Comparison of ENCODE assay signal across 18 cellular contexts in genomic region chr5:93954421-93955069, GRCh38.
"Had no signal": no experiment of that assay in that cellular context is flagged by ENCODE, and none has a peak within 500 bp of the region (broad histone marks: within the 10 kb centered on the region; RNA-seq: fewer than 3 reads in every experiment).

No MANE protein-coding gene starts in this region.

- H3K4me1 Mint-ChIP-seq: stimulated activated naive B cell treated with anti-CD40 and anti-IgM and Interleukin-4, amounts not matched to agents 10 μg/mL and 1 μg/mL and 100 μg/mL, for 72 hours; stimulated activated naive CD8-positive, alpha-beta T cell treated with anti-CD3 and anti-CD28 coated beads, Interleukin-15, amount 100 ng/mL, for 72 hours had no signal

- FAIRE-seq: frontal cortex had no signal

- H3K27me3 Mint-ChIP-seq: naive thymus-derived CD4-positive, alpha-beta T cell; stimulated activated naive B cell treated with anti-CD40 and anti-IgM and Interleukin-4, amounts not matched to agents 10 μg/mL and 1 μg/mL and 100 μg/mL, for 72 hours; stimulated activated naive CD8-positive, alpha-beta T cell treated with anti-CD3 and anti-CD28 coated beads, Interleukin-15, amount 100 ng/mL, for 72 hours had no signal

- H3K27me3 ChIP-seq: heart left ventricle, spleen, testis, tibial nerve had no signal

- H3K9me3 ChIP-seq: heart left ventricle, testis, tibial nerve had no signal

- H3K4me3 ChIP-seq: coronary artery, heart left ventricle, lung, spleen, testis, tibial nerve had no signal

- H3K4me1 ChIP-seq: heart left ventricle, spleen, testis, tibial nerve had no signal

- H3K27ac ChIP-seq: coronary artery, heart left ventricle, spleen, testis, tibial nerve had no signal

- H3K4me3 Mint-ChIP-seq: naive thymus-derived CD4-positive, alpha-beta T cell; stimulated activated naive B cell treated with anti-CD40 and anti-IgM and Interleukin-4, amounts not matched to agents 10 μg/mL and 1 μg/mL and 100 μg/mL, for 72 hours; stimulated activated naive CD8-positive, alpha-beta T cell treated with anti-CD3 and anti-CD28 coated beads, Interleukin-15, amount 100 ng/mL, for 72 hours had no signal

- H3K27ac Mint-ChIP-seq: naive thymus-derived CD4-positive, alpha-beta T cell; stimulated activated naive B cell treated with anti-CD40 and anti-IgM and Interleukin-4, amounts not matched to agents 10 μg/mL and 1 μg/mL and 100 μg/mL, for 72 hours had no signal

- DNase-seq: central memory CD4-positive, alpha-beta T cell; effector CD4-positive, alpha-beta T cell; heart left ventricle; hypothalamus; left colon; left ventricle myocardium superior; naive thymus-derived CD4-positive, alpha-beta T cell; occipital lobe; spleen; stimulated activated CD4-positive, alpha-beta T cell treated with anti-CD3 and anti-CD28 coated beads, Interleukin-2, amount 100 ng/mL, for 24 hours; stimulated activated CD4-positive, alpha-beta T cell treated with anti-CD3 and anti-CD28 coated beads, Interleukin-4, amount 100 ng/mL, for 4 hours; stimulated activated naive B cell treated with anti-CD40 and anti-IgM and Interleukin-4, amounts not matched to agents 10 μg/mL and 1 μg/mL and 100 μg/mL, for 72 hours; stimulated activated naive CD8-positive, alpha-beta T cell treated with anti-CD3 and anti-CD28 coated beads, Interleukin-15, amount 100 ng/mL, for 72 hours; testis had no signal
